8 cellular contexts compared by ENCODE assay signal in genomic region chr18:8480506-8481328, GRCh38.
DNase-seq lines count a peak whose midpoint lies in the region; ATAC-seq, FAIRE-seq and TF ChIP-seq lines count a peak whose summit lies in the region.

No MANE protein-coding gene starts in this region.

- H3K4me1 Mint-ChIP-seq in activated T-cell treated with anti-CD3 and anti-CD28 coated beads, Interleukin-2, amount 50 U/mL, for 4 hours (ENCODE audit: low read depth), result no peaks in the 10 kb centered on the region

- H3K4me3 ChIP-seq in GM12865 (ENCODE audit: low read depth, low read length), result no peak overlapping the region
- H3K4me3 ChIP-seq in keratinocyte (ENCODE audit: control insufficient read depth in 2 of 3, extremely low read depth in 1 of 3, insufficient read depth in 2 of 3, low read depth in 1 of 3, low read length in 3 of 3), result no peak overlapping the region
- no peak overlapping the region for H3K4me3 ChIP-seq in upper lobe of right lung

- FAIRE-seq in keratinocyte (lab: Jason Lieb, UNC), result peak; percentile 70

- no peak overlapping the region for H3K4me2 ChIP-seq in keratinocyte (ENCODE audit: control insufficient read depth, extremely low read depth, insufficient read depth, low read depth, low read length)

- H3K9me1 ChIP-seq in keratinocyte (ENCODE audit: control insufficient read depth, extremely low read depth, insufficient read depth, low read length), result no peaks in the 10 kb centered on the region

- no peaks in the 10 kb centered on the region for H3K4me1 ChIP-seq in keratinocyte (ENCODE audit: control insufficient read depth, extremely low read depth, insufficient read depth, low read length)
- no peaks in the 10 kb centered on the region for H3K4me1 ChIP-seq in upper lobe of right lung

- dilution Hi-C loops in keratinocyte (cut with MboI; ENCODE audit: extremely low pct_ligation_motif_present, low sequenced_read_pairs), result no loop called here

- H3K9me3 Mint-ChIP-seq in activated T-cell treated with anti-CD3 and anti-CD28 coated beads, Interleukin-2, amount 50 U/mL, for 4 hours, result no peaks in the 10 kb centered on the region

- H3K27me3 ChIP-seq in keratinocyte (ENCODE audit: control insufficient read depth, extremely low read depth, insufficient read depth, low read length) (peaks cover 17% of the 10 kb centered on the region), upper lobe of right lung (no peaks in the 10 kb centered on the region)

- TF ChIP-seq CTCF in GM12865 (IDR thresholded peaks at IDR 0.05; ENCODE audit: insufficient read depth, low read depth, low read length, missing control alignments), result peak; percentile 34
- TF ChIP-seq CTCF in keratinocyte (optimal IDR thresholded peaks at IDR 0.05 in 1 of 3, IDR thresholded peaks at IDR 0.05 in 1 of 3, conservative IDR thresholded peaks at IDR 0.05 in 1 of 3; ENCODE audit: extremely low read depth in 1 of 3, insufficient read depth in 2 of 3, low read length in 3 of 3), result peak; percentile 45 to 73 (median 56)
- peak; percentile 46 for TF ChIP-seq CTCF in upper lobe of right lung (IDR thresholded peaks at IDR 0.05)

- in situ Hi-C loops in T47D (cut with HindIII; ENCODE audit: low pct_unique_long_range_greater_than_20kb, low sequenced_read_pairs), result no loop called here

- ATAC-seq in upper lobe of right lung, result peak; percentile 59
- no peak for ATAC-seq in activated T-cell treated with anti-CD3 and anti-CD28 coated beads, Interleukin-2, amount 50 U/mL, for 4 hours

- H3K9ac ChIP-seq in keratinocyte (ENCODE audit: control insufficient read depth, extremely low read depth, insufficient read depth, low read length), result no peak overlapping the region

- H4K20me1 ChIP-seq in keratinocyte (ENCODE audit: control insufficient read depth, extremely low read depth, insufficient read depth, low read length), result peaks cover 3% of the 10 kb centered on the region

- no peak overlapping the region for H3K27ac ChIP-seq in keratinocyte (ENCODE audit: control insufficient read depth, insufficient read depth, low read length)
- H3K27ac ChIP-seq in upper lobe of right lung, result no peak overlapping the region

- no peak overlapping the region for H2AFZ ChIP-seq in keratinocyte (ENCODE audit: control insufficient read depth, low read length)

- intact Hi-C loops in upper lobe of right lung (cut with DNase I), result no loop called here

- DNase-seq in GM12865 (ENCODE audit: low read depth), result peak; percentile 33
- peak; percentile 44 for DNase-seq in NCI-H226
- DNase-seq in T47D (ENCODE audit: low read depth in 1 of 2, low spot score in 1 of 2), result peak; percentile 19 to 54
- no peak for DNase-seq in keratinocyte (ENCODE audit: low read depth, low spot score)
- no peak for DNase-seq in upper lobe of right lung
- DNase-seq in MV-4-11 (lab: John Stamatoyannopoulos, UW), result no peak
- DNase-seq in activated T-cell treated with anti-CD3 and anti-CD28 coated beads, Interleukin-2, amount 50 U/mL, for 4 hours, result no peak
- no peak for DNase-seq in stimulated activated CD4-positive, alpha-beta T cell treated with anti-CD3 and anti-CD28 coated beads, Interleukin-12 subunit alpha, Interleukin-12 subunit beta, amount 100 ng/mL, for 4 hours

- H3K27me3 Mint-ChIP-seq in activated T-cell treated with anti-CD3 and anti-CD28 coated beads, Interleukin-2, amount 50 U/mL, for 4 hours (ENCODE audit: low read depth), result peaks cover 6% of the 10 kb centered on the region

- H3K36me3 ChIP-seq in keratinocyte (ENCODE audit: control insufficient read depth in 2 of 2, extremely low read depth in 1 of 2, insufficient read depth in 2 of 2, low read length in 2 of 2) (no peaks in the 10 kb centered on the region), upper lobe of right lung (no peaks in the 10 kb centered on the region)

- H3K4me3 Mint-ChIP-seq in activated T-cell treated with anti-CD3 and anti-CD28 coated beads, Interleukin-2, amount 50 U/mL, for 4 hours, result no peak overlapping the region

- H3K36me3 Mint-ChIP-seq in activated T-cell treated with anti-CD3 and anti-CD28 coated beads, Interleukin-2, amount 50 U/mL, for 4 hours (ENCODE audit: insufficient read depth), result no peaks in the 10 kb centered on the region

- H3K9me3 ChIP-seq in keratinocyte (ENCODE audit: control insufficient read depth, low read depth, low read length) (no peaks in the 10 kb centered on the region), upper lobe of right lung (no peaks in the 10 kb centered on the region)

- no peaks in the 10 kb centered on the region for H3K79me2 ChIP-seq in keratinocyte (ENCODE audit: control insufficient read depth, insufficient read depth, low read length)

Comparison
In these comparisons a context has a peak if more than half of its experiments do, and no peak if none do; other contexts are left out.
1. DNase-seq: peak in GM12865 (single experiment), NCI-H226 (single experiment) and T47D (2 of 2); none in keratinocyte (single experiment), upper lobe of right lung (single experiment), MV-4-11 (single experiment), activated T-cell treated with anti-CD3 and anti-CD28 coated beads, Interleukin-2, amount 50 U/mL, for 4 hours (single experiment) and stimulated activated CD4-positive, alpha-beta T cell treated with anti-CD3 and anti-CD28 coated beads, Interleukin-12 subunit alpha, Interleukin-12 subunit beta, amount 100 ng/mL, for 4 hours (single experiment).
2. Peak in every context shown above with its lines, with median percentiles within 50 percentile points of each other: CTCF ChIP-seq.